Comparison of ENCODE assay signal across 26 cellular contexts in genomic region chr13:77907653-77908341, GRCh38. TPM values are rescaled to one million over a fixed set of nuclear protein-coding genes. Genes with fewer than 3 reads are reported as not detected.
DNase-seq lines count a peak whose midpoint lies in the region; ATAC-seq, FAIRE-seq and TF ChIP-seq lines count a peak whose summit lies in the region.
"Had no signal": no experiment of that assay in that cellular context is flagged by ENCODE, and none has a peak within 500 bp of the region (broad histone marks: within the 10 kb centered on the region; RNA-seq: fewer than 3 reads in every experiment).

No MANE protein-coding gene starts in this region.

- TF ChIP-seq CTCF in progenitor cell of endocrine pancreas (IDR thresholded peaks at IDR 0.05; ENCODE audit: unreplicated experiment): no peak

- peaks cover under 1% of the 10 kb centered on the region for H3K4me1 Mint-ChIP-seq in progenitor cell of endocrine pancreas (ENCODE audit: low read depth)
- H3K4me1 Mint-ChIP-seq: activated B cell treated with CpG ODN at 0.5 μM for 24 hours, H9, nephron progenitor cell had no signal

- no peaks in the 10 kb centered on the region for H3K27me3 Mint-ChIP-seq in progenitor cell of endocrine pancreas
- H3K27me3 Mint-ChIP-seq: activated B cell treated with CpG ODN at 0.5 μM for 24 hours; dendritic cell treated with granulocyte-macrophage colony-stimulating factor and Interleukin-4, amounts not matched to agents 40 ng/mL and 50 ng/mL, for 4 days had no signal

- H3K4me3 Mint-ChIP-seq in progenitor cell of endocrine pancreas (ENCODE audit: low read depth): no peak overlapping the region
- H3K4me3 Mint-ChIP-seq: activated B cell treated with CpG ODN at 0.5 μM for 24 hours; dendritic cell treated with granulocyte-macrophage colony-stimulating factor and Interleukin-4, amounts not matched to agents 40 ng/mL and 50 ng/mL, for 4 days; H9; nephron progenitor cell; T-helper 2 cell treated with Interferon-gamma antibody and Interleukin-4, amounts not matched to agents 5 μg/mL and 100 μg/mL, for 36 hours had no signal

- DNase-seq in OCI-M2 (lab: John Stamatoyannopoulos, UW; ENCODE audit: unreplicated experiment) (peak; percentile 9), left kidney (ENCODE audit: low read depth, low spot score) (peak; percentile 36), progenitor cell of endocrine pancreas (ENCODE audit: low spot score, unreplicated experiment) (no peak), SHP77 treated with DMSO at 0.1 percent for 48 hours (lab: John Stamatoyannopoulos, UW) (no peak), DMS114 treated with DMSO at 0.1 percent for 48 hours (lab: John Stamatoyannopoulos, UW; ENCODE audit: unreplicated experiment) (no peak)
- DNase-seq: activated B cell treated with CpG ODN at 0.5 μM for 24 hours; activated CD4-positive, alpha-beta T cell treated with anti-CD3 and anti-CD28 coated beads, Interleukin-2, amount 50 U/mL, for 4 hours; activated CD8-positive, alpha-beta memory T cell treated with anti-CD3 and anti-CD28 coated beads, Interleukin-2, amount 50 U/mL, for 4 hours; activated naive CD4-positive, alpha-beta T cell treated with anti-CD3 and anti-CD28 coated beads, Interleukin-2, amount 50 U/mL, for 16 hours; anterior cingulate cortex; COR-L47; H9; head of caudate nucleus; Kasumi-1; left colon; MV-4-11; NCI-H1694 treated with DMSO at 0.1 percent for 48 hours; NCI-H524 treated with DMSO at 0.1 percent for 48 hours; nephron progenitor cell; SK-N-SH; upper lobe of right lung had no signal

- FAIRE-seq in endometrium (lab: Jason Lieb, UNC): peak; percentile 57
- FAIRE-seq: GM12878 had no signal

- H3K9me3 Mint-ChIP-seq in progenitor cell of endocrine pancreas (ENCODE audit: low read depth): peaks cover 2% of the 10 kb centered on the region
- H3K9me3 Mint-ChIP-seq: T-helper 2 cell treated with Interferon-gamma antibody and Interleukin-4, amounts not matched to agents 5 μg/mL and 100 μg/mL, for 36 hours had no signal

- peak overlapping the region; percentile 53 for H3K27ac Mint-ChIP-seq in progenitor cell of endocrine pancreas
- H3K27ac Mint-ChIP-seq: activated B cell treated with CpG ODN at 0.5 μM for 24 hours; dendritic cell treated with granulocyte-macrophage colony-stimulating factor and Interleukin-4, amounts not matched to agents 40 ng/mL and 50 ng/mL, for 4 days; nephron progenitor cell; T-helper 2 cell treated with Interferon-gamma antibody and Interleukin-4, amounts not matched to agents 5 μg/mL and 100 μg/mL, for 36 hours had no signal

- no peaks in the 10 kb centered on the region for H3K36me3 Mint-ChIP-seq in progenitor cell of endocrine pancreas (ENCODE audit: insufficient read depth)

- no peak for ATAC-seq in GM21619 (IDR thresholded peaks at IDR 0.05; ENCODE audit: unreplicated experiment)
- ATAC-seq: GM12878, left colon, upper lobe of right lung had no signal

RNA-seq across cellular contexts. Expression of gene EDNRB, which starts 10.8 kb away (rescaled TPM):
- 0.38 and 1.0 TPM in 2 replicates for total RNA-seq in progenitor cell of endocrine pancreas
- total RNA-seq: activated B cell treated with CpG ODN at 0.5 μM for 24 hours, GM12878 had no signal

Comparison
In these comparisons a context has a peak if more than half of its experiments do, and no peak if none do; other contexts are left out.
1. DNase-seq: peak in OCI-M2 (single experiment) and left kidney (single experiment); none in progenitor cell of endocrine pancreas (single experiment), SHP77 treated with DMSO at 0.1 percent for 48 hours (single experiment) and DMS114 treated with DMSO at 0.1 percent for 48 hours (single experiment).